ENCODE assay signal across 15 cellular contexts in genomic region chr11:92707665-92708064, GRCh38.
DNase-seq lines count a peak whose midpoint lies in the region; ATAC-seq, FAIRE-seq and TF ChIP-seq lines count a peak whose summit lies in the region.
"Had no signal": no experiment of that assay in that cellular context is flagged by ENCODE, and none has a peak within 500 bp of the region (broad histone marks: within the 10 kb centered on the region; RNA-seq: fewer than 3 reads in every experiment).

No MANE protein-coding gene starts in this region.

- FAIRE-seq in HepG2 (lab: Jason Lieb, UNC) (no peak), islet of Langerhans (lab: Jason Lieb, UNC) (peak; percentile 47)

- CTCF ChIA-PET in HepG2 (lab: Yijun Ruan, JAX; ENCODE audit: low intra/inter-chr PET ratio, low total read pairs) = no interaction called here

- intact Hi-C loops in HepG2 (cut with micrococcal nuclease; ENCODE audit: unreplicated experiment) = no loop called here
- intact Hi-C loops in testis (cut with DNase I; ENCODE audit: low total_unique reads) = no loop called here

- no peaks in the 10 kb centered on the region for H3K79me2 ChIP-seq in HepG2 (ENCODE audit: insufficient read depth, low read length)

- H3K27me3 ChIP-seq in liver (ENCODE audit: control insufficient read depth in 4 of 4, insufficient read depth in 4 of 4, low read length in 3 of 4) = no peaks in the 10 kb centered on the region
- H3K27me3 ChIP-seq in HepG2 (ENCODE audit: control insufficient read depth in 1 of 2, insufficient read depth in 2 of 2, low read length in 2 of 2) = no peaks in the 10 kb centered on the region
- H3K27me3 ChIP-seq in brain microvascular endothelial cell (replicated peaks) = no peaks in the 10 kb centered on the region
- H3K27me3 ChIP-seq in testis = no peaks in the 10 kb centered on the region

- POLR2A ChIA-PET in HepG2 (lab: Yijun Ruan, JAX) = no interaction called here

- in situ Hi-C loops in HepG2 (cut with HindIII; ENCODE audit: extremely low pct_ligation_motif_present, low pct_unique_long_range_greater_than_20kb) (no loop called here), brain microvascular endothelial cell (cut with HindIII; ENCODE audit: low pct_ligation_motif_present, low sequenced_read_pairs) (no loop called here)

- H3K36me3 ChIP-seq in liver (ENCODE audit: control insufficient read depth in 4 of 4, insufficient read depth in 3 of 4, low read depth in 1 of 4, low read length in 3 of 4) = no peaks in the 10 kb centered on the region
- H3K36me3 ChIP-seq in HepG2 (replicated peaks in 1 of 2; ENCODE audit: control insufficient read depth in 1 of 2, insufficient read depth in 2 of 2, low read length in 2 of 2) = no peaks in the 10 kb centered on the region
- no peaks in the 10 kb centered on the region for H3K36me3 ChIP-seq in brain microvascular endothelial cell (replicated peaks)
- H3K36me3 ChIP-seq in testis (ENCODE audit: low read depth, missing control alignments) = no peaks in the 10 kb centered on the region
- H3K36me3 ChIP-seq: WERI-Rb-1 had no signal

- H3K4me1 ChIP-seq in liver (ENCODE audit: control insufficient read depth in 4 of 4, insufficient read depth in 4 of 4, low read length in 3 of 4) (no peaks in the 10 kb centered on the region), HepG2 (ENCODE audit: insufficient read depth, low read length) (no peaks in the 10 kb centered on the region), testis (no peaks in the 10 kb centered on the region)

- H3K9me3 ChIP-seq in liver (ENCODE audit: control insufficient read depth in 4 of 4, low read length in 3 of 4) (no peaks in the 10 kb centered on the region), HepG2 (ENCODE audit: low read length) (peaks cover 23% of the 10 kb centered on the region), testis (no peaks in the 10 kb centered on the region)

- no peak for TF ChIP-seq CTCF in liver (IDR thresholded peaks at IDR 0.05; ENCODE audit: low read depth, low read length, missing input control)
- no peak for TF ChIP-seq CTCF in HepG2 (CRISPR knock-in tag; IDR thresholded peaks at IDR 0.05)
- no peak for TF ChIP-seq CTCF in brain microvascular endothelial cell (IDR thresholded peaks at IDR 0.05; ENCODE audit: low read depth, low read length, missing control alignments)
- no peak for TF ChIP-seq CTCF in testis (IDR thresholded peaks at IDR 0.05)

- no peak for TF ChIP-seq EP300 in HepG2 (IDR thresholded peaks at IDR 0.05; ENCODE audit: low read depth in 2 of 2, low read length in 2 of 2)
- no peak for TF ChIP-seq EP300 in HepG2 (CRISPR knock-in tag; IDR thresholded peaks at IDR 0.05; ENCODE audit: borderline replicate concordance)

- H4K20me1 ChIP-seq in HepG2 (ENCODE audit: insufficient read depth, low read length) = no peaks in the 10 kb centered on the region

- ATAC-seq in HepG2 (no peak), HG03159 (IDR thresholded peaks at IDR 0.05; ENCODE audit: unreplicated experiment) (no peak), HG02981 (IDR thresholded peaks at IDR 0.05; ENCODE audit: unreplicated experiment) (no peak)
- ATAC-seq: activated CD8-positive, alpha-beta T cell treated with anti-CD3 and anti-CD28 coated beads for 36 hours; HCT116 had no signal

- DNase-seq in HepG2 (ENCODE audit: low spot score) (no peak), brain microvascular endothelial cell (peak; percentile 11), testis (no peak)
- DNase-seq in activated CD8-positive, alpha-beta memory T cell treated with anti-CD3 and anti-CD28 coated beads, Interleukin-2, amount 50 U/mL, for 4 hours = no peak
- DNase-seq: activated CD8-positive, alpha-beta T cell treated with anti-CD3 and anti-CD28 coated beads for 36 hours; activated naive CD8-positive, alpha-beta T cell treated with anti-CD3 and anti-CD28 coated beads, Interleukin-2, amount 10 ng/mL, durations not matched to agents 7 days and 5 days; activated T-cell treated with anti-CD3 and anti-CD28 coated beads, Interleukin-2, amount 50 U/mL, for 48 hours; nucleus accumbens; T-helper 1 cell had no signal

- no peak overlapping the region for H2AFZ ChIP-seq in HepG2 (ENCODE audit: low read length)

- no TSS peak for BruUV-seq in HepG2 (replicated peaks; lab: Mats Ljungman, UMichigan)

- TF ChIP-seq POLR2A in HepG2 (IDR thresholded peaks at IDR 0.05; ENCODE audit: insufficient read depth in 1 of 2, low read depth in 2 of 2, low read length in 2 of 2) = no peak
- no peak for TF ChIP-seq POLR2A in testis (IDR thresholded peaks at IDR 0.05)

- TF ChIP-seq RAD21 in liver (IDR thresholded peaks at IDR 0.05) (no peak), HepG2 (CRISPR knock-in tag; IDR thresholded peaks at IDR 0.05) (no peak)

- H3K4me3 ChIP-seq in liver (ENCODE audit: low read depth in 1 of 3, low read length in 3 of 3) = no peak overlapping the region
- no peak overlapping the region for H3K4me3 ChIP-seq in HepG2 (replicated peaks in 1 of 3; ENCODE audit: insufficient read depth in 1 of 3, low read depth in 2 of 3, low read length in 3 of 3)
- no peak overlapping the region for H3K4me3 ChIP-seq in brain microvascular endothelial cell (ENCODE audit: low read depth, low read length)
- H3K4me3 ChIP-seq in testis = no peak overlapping the region

- H3K4me2 ChIP-seq in HepG2 (ENCODE audit: low read depth, low read length) = no peak overlapping the region

- H3K9ac ChIP-seq in liver (ENCODE audit: low read depth in 1 of 2, low read length in 2 of 2) (no peak overlapping the region), HepG2 (ENCODE audit: insufficient read depth, low read depth, low read length) (no peak overlapping the region)

- H3K27ac ChIP-seq in liver (ENCODE audit: low read depth in 1 of 2, low read length in 2 of 2) (no peak overlapping the region), HepG2 (ENCODE audit: extremely low read length, insufficient read depth, low read length) (no peak overlapping the region), brain microvascular endothelial cell (no peak overlapping the region), testis (no peak overlapping the region)
- H3K27ac ChIP-seq: WERI-Rb-1 had no signal

- WGBS in liver = 69% methylated on average over 1 of the region's 1 CpG
- WGBS in HepG2 (ENCODE audit: low lambda C conversion rate) = 0% methylated on average over 1 of the region's 1 CpG
- 61 to 67% methylated on average over 1 of the region's 1 CpG for WGBS in testis, 2 donors

TF ChIP-seq in liver, 16 proteins besides CTCF, POLR2A, EP300 and RAD21:
- TF ChIP-seq NR2F2 (IDR thresholded peaks at IDR 0.05) (peak; percentile 16), FOXA1 (IDR thresholded peaks at IDR 0.05) (no peak)

TF ChIP-seq in HepG2, 621 proteins besides CTCF, POLR2A, EP300 and RAD21:
- TF ChIP-seq ZNF788 (CRISPR knock-in tag; IDR thresholded peaks at IDR 0.05; ENCODE audit: borderline replicate concordance) = no peak
- TF ChIP-seq HOXD1 (CRISPR knock-in tag; IDR thresholded peaks at IDR 0.05) = no peak
- no peak for TF ChIP-seq ATF5 (CRISPR knock-in tag; IDR thresholded peaks at IDR 0.05; ENCODE audit: low read depth)
- no peak for TF ChIP-seq TSC22D2 (CRISPR knock-in tag; IDR thresholded peaks at IDR 0.05; ENCODE audit: borderline replicate concordance)
